In the genomic region with DNA sequence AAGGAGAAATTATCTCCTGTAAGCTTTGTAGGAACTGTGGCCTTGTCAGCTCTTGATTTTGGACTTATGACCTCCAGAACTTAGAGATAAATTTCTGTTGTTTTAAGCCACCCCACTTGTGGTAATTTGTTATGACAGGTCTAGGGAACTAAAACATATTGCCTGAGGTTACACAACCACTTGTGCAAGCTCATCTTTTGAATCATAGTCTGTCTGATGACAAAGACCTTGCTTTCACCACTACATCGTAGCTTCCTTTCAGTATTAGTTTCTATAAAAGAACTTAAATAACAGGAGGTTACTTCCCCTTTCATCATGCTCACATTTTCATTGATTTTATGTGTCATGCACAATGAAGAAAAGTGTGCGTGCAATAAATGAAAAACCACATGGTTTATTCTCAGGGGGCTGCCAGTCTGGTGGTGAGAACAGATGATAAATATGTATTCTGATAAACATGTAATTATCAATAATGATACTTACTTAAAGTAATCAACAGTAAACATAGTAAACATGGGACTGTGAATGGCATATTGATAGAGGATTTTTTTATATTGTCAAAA, we compare ENCODE assay signal across 10 cellular contexts.
DNase-seq lines count a peak whose midpoint lies in the region; ATAC-seq and TF ChIP-seq lines count a peak whose summit lies in the region.
"Had no signal": no experiment of that assay in that cellular context is flagged by ENCODE, and none has a peak within 500 bp of the region (broad histone marks: within the 10 kb centered on the region; RNA-seq: fewer than 3 reads in every experiment).

No MANE protein-coding gene starts in this region.

- peak; percentile 81 for ATAC-seq in GM18519 (IDR thresholded peaks at IDR 0.05; ENCODE audit: low FRiP score, unreplicated experiment)
- peak; percentile 84 for ATAC-seq in GM21786 (IDR thresholded peaks at IDR 0.05; ENCODE audit: unreplicated experiment)
- no peak for ATAC-seq in foreskin keratinocyte
- no peak for ATAC-seq in natural killer cell treated with Interleukin-12 subunit alpha and Interleukin-12 subunit beta and Interleukin-15 and Interleukin-18, amount 100 ng/mL, for 72 hours
- no peak for ATAC-seq in HG03521 (IDR thresholded peaks at IDR 0.05; ENCODE audit: unreplicated experiment)

- H3K9me3 Mint-ChIP-seq in natural killer cell treated with Interleukin-12 subunit alpha and Interleukin-12 subunit beta and Interleukin-15 and Interleukin-18, amount 100 ng/mL, for 72 hours, result peaks cover 15% of the 10 kb centered on the region

- H3K4me1 Mint-ChIP-seq in natural killer cell treated with Interleukin-12 subunit alpha and Interleukin-12 subunit beta and Interleukin-15 and Interleukin-18, amount 100 ng/mL, for 72 hours (ENCODE audit: low read depth in 2 of 2), result no peaks in the 10 kb centered on the region

- H3K36me3 Mint-ChIP-seq in natural killer cell treated with Interleukin-12 subunit alpha and Interleukin-12 subunit beta and Interleukin-15 and Interleukin-18, amount 100 ng/mL, for 72 hours, result peaks cover 15% of the 10 kb centered on the region

- DNase-seq in HT1080 (ENCODE audit: low read depth) (peak; percentile 32), foreskin keratinocyte (peak; percentile 33 to 75), SHP77 (lab: John Stamatoyannopoulos, UW) (no peak), hippocampal formation (lab: John Stamatoyannopoulos, UW) (no peak)
- no peak for DNase-seq in natural killer cell treated with Interleukin-12 subunit alpha and Interleukin-12 subunit beta and Interleukin-15 and Interleukin-18, amount 100 ng/mL, for 72 hours (ENCODE audit: low spot score)
- DNase-seq: activated gamma-delta T cell, NCI-H1092 treated with DMSO at 0.1 percent for 48 hours had no signal

- TF ChIP-seq CTCF in foreskin keratinocyte (conservative IDR thresholded peaks at IDR 0.05), result no peak

- no peaks in the 10 kb centered on the region for H3K27me3 Mint-ChIP-seq in natural killer cell treated with Interleukin-12 subunit alpha and Interleukin-12 subunit beta and Interleukin-15 and Interleukin-18, amount 100 ng/mL, for 72 hours

- H3K27ac ChIP-seq in foreskin keratinocyte, result no peak overlapping the region

- H3K27me3 ChIP-seq in foreskin keratinocyte, result no peaks in the 10 kb centered on the region

- H3K4me1 ChIP-seq in foreskin keratinocyte, result no peaks in the 10 kb centered on the region

- H3K27ac Mint-ChIP-seq in natural killer cell treated with Interleukin-12 subunit alpha and Interleukin-12 subunit beta and Interleukin-15 and Interleukin-18, amount 100 ng/mL, for 72 hours, result no peak overlapping the region

- H3K4me3 Mint-ChIP-seq in natural killer cell treated with Interleukin-12 subunit alpha and Interleukin-12 subunit beta and Interleukin-15 and Interleukin-18, amount 100 ng/mL, for 72 hours, result no peak overlapping the region

Comparison
In these comparisons a context has a peak if more than half of its experiments do, and no peak if none do; other contexts are left out.
1. ATAC-seq: peak in GM18519 (single experiment) and GM21786 (single experiment); none in foreskin keratinocyte (single experiment), natural killer cell treated with Interleukin-12 subunit alpha and Interleukin-12 subunit beta and Interleukin-15 and Interleukin-18, amount 100 ng/mL, for 72 hours (0 of 2) and HG03521 (single experiment).
2. DNase-seq: peak in HT1080 (single experiment) and foreskin keratinocyte (2 of 2); none in natural killer cell treated with Interleukin-12 subunit alpha and Interleukin-12 subunit beta and Interleukin-15 and Interleukin-18, amount 100 ng/mL, for 72 hours (single experiment), SHP77 (0 of 2) and hippocampal formation (0 of 2).